ENCODE assay signal across 40 cellular contexts in the genomic region with DNA sequence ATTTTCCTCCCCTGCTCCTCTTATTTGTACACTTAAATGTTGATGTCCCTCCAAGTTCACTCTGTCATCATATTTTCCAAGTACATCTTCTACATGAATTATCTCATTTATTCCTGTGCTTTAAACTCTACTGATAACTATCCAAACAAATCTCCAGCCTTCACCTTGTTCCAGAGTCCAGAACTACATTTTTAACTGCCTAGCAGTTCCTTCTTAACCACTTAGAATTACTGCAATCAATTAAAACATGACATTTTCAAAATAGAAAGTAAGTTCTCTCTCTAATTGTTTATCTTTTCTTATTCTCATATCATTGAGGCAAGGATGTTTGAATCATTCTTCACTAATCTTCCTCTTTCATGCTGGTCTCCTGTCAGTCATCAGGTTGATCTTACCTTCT.
"Had no signal": no experiment of that assay in that cellular context is flagged by ENCODE, and none has a peak within 500 bp of the region (broad histone marks: within the 10 kb centered on the region; RNA-seq: fewer than 3 reads in every experiment).

No MANE protein-coding gene starts in this region.

- H3K4me3 Mint-ChIP-seq: activated naive CD4-positive, alpha-beta T cell treated with anti-CD3 and anti-CD28 coated beads for 36 hours; activated naive CD4-positive, alpha-beta T cell treated with anti-CD3 and anti-CD28 coated beads, Interleukin-2, amount 10 ng/mL, durations not matched to agents 7 days and 5 days; activated naive CD4-positive, alpha-beta T cell treated with anti-CD3 and anti-CD28 coated beads, Interleukin-2, amount 50 U/mL, for 24 hours; activated naive CD8-positive, alpha-beta T cell; activated naive CD8-positive, alpha-beta T cell treated with anti-CD3 and anti-CD28 coated beads for 36 hours; activated naive CD8-positive, alpha-beta T cell treated with anti-CD3 and anti-CD28 coated beads, Interleukin-2, amount 10 ng/mL, durations not matched to agents 7 days and 5 days; activated naive CD8-positive, alpha-beta T cell treated with anti-CD3 and anti-CD28 coated beads, Interleukin-2, amount 50 U/mL, for 24 hours; activated T-cell treated with anti-CD3 and anti-CD28 coated beads, Interleukin-2, amount 50 U/mL, for 24 hours; activated T-cell treated with anti-CD3 and anti-CD28 coated beads, Interleukin-2, amount 50 U/mL, for 4 hours; activated T-cell treated with anti-CD3 and anti-CD28 coated beads, Interleukin-2, amount 50 U/mL, for 72 hours; activated T-helper 1 cell treated with anti-CD3 and anti-CD28 coated beads, Interleukin-12 subunit alpha, Interleukin-12 subunit beta, Interleukin-2, Interleukin-4 antibody, amounts not matched to agents 30 ng/mL and 10 ng/mL and 1 ng/mL, durations not matched to agents 14 hours and 24 hours and 36 hours; activated T-helper 17 cell treated with anti-CD3 and anti-CD28 coated beads, Interleukin-2, amount 50 U/mL, for 72 hours; brain; central memory CD8-positive, alpha-beta T cell had no signal

- H3K36me3 Mint-ChIP-seq: activated naive CD4-positive, alpha-beta T cell treated with anti-CD3 and anti-CD28 coated beads, Interleukin-2, amount 10 ng/mL, durations not matched to agents 7 days and 5 days; activated naive CD4-positive, alpha-beta T cell treated with anti-CD3 and anti-CD28 coated beads, Interleukin-2, amount 50 U/mL, for 24 hours; activated naive CD4-positive, alpha-beta T cell treated with anti-CD3 and anti-CD28 coated beads, Interleukin-2, amount 50 U/mL, for 72 hours; activated naive CD8-positive, alpha-beta T cell; activated naive CD8-positive, alpha-beta T cell treated with anti-CD3 and anti-CD28 coated beads for 36 hours; activated naive CD8-positive, alpha-beta T cell treated with anti-CD3 and anti-CD28 coated beads, Interleukin-2, amount 10 ng/mL, durations not matched to agents 7 days and 5 days; brain had no signal

- H3K9me3 ChIP-seq: adrenal gland, ascending aorta, body of pancreas, breast epithelium had no signal

- DNase-seq: activated effector memory CD4-positive, alpha-beta T cell treated with anti-CD3 and anti-CD28 coated beads, Interleukin-2, amount 50 U/mL, for 16 hours; activated effector memory CD4-positive, alpha-beta T cell treated with Interleukin-2 at 50 U/mL for 16 hours; activated gamma-delta T cell; activated gamma-delta T cell treated with Interleukin-2 at 50 U/mL for 16 hours; activated naive CD4-positive, alpha-beta T cell; activated naive CD4-positive, alpha-beta T cell treated with anti-CD3 and anti-CD28 coated beads for 36 hours; activated naive CD4-positive, alpha-beta T cell treated with anti-CD3 and anti-CD28 coated beads, Interleukin-2, amount 10 ng/mL, durations not matched to agents 7 days and 5 days; activated naive CD4-positive, alpha-beta T cell treated with anti-CD3 and anti-CD28 coated beads, Interleukin-2, amount 50 U/mL, for 16 hours; activated naive CD8-positive, alpha-beta T cell treated with anti-CD3 and anti-CD28 coated beads for 36 hours; activated naive CD8-positive, alpha-beta T cell treated with anti-CD3 and anti-CD28 coated beads, Interleukin-2, amount 10 ng/mL, durations not matched to agents 7 days and 5 days; activated naive CD8-positive, alpha-beta T cell treated with anti-CD3 and anti-CD28 coated beads, Interleukin-2, amount 50 U/mL, for 24 hours; activated T-cell treated with anti-CD3 and anti-CD28 coated beads for 4 hours; activated T-cell treated with anti-CD3 and anti-CD28 coated beads, Interleukin-2, amount 50 U/mL, for 1 hour; activated T-cell treated with anti-CD3 and anti-CD28 coated beads, Interleukin-2, amount 50 U/mL, for 24 hours; activated T-cell treated with anti-CD3 and anti-CD28 coated beads, Interleukin-2, amount 50 U/mL, for 4 hours; activated T-cell treated with anti-CD3 and anti-CD28 coated beads, Interleukin-2, amount 50 U/mL, for 48 hours; activated T-cell treated with anti-CD3 and anti-CD28 coated beads, Interleukin-2, amount 50 U/mL, for 72 hours; adrenal gland; amniotic stem cell; amygdala; anterior cingulate cortex; aorta; body of pancreas; brain microvascular endothelial cell; caudate nucleus; central memory CD4-positive, alpha-beta T cell; cerebellar nuclear complex had no signal

- H3K36me3 ChIP-seq: adrenal gland, ascending aorta, brain microvascular endothelial cell, breast epithelium, cardiac muscle cell had no signal

- H3K4me1 Mint-ChIP-seq: activated naive CD4-positive, alpha-beta T cell treated with anti-CD3 and anti-CD28 coated beads, Interleukin-2, amount 10 ng/mL, durations not matched to agents 7 days and 5 days; activated naive CD4-positive, alpha-beta T cell treated with anti-CD3 and anti-CD28 coated beads, Interleukin-2, amount 50 U/mL, for 24 hours; activated naive CD8-positive, alpha-beta T cell treated with anti-CD3 and anti-CD28 coated beads for 36 hours; activated naive CD8-positive, alpha-beta T cell treated with anti-CD3 and anti-CD28 coated beads, Interleukin-2, amount 10 ng/mL, durations not matched to agents 7 days and 5 days; activated naive CD8-positive, alpha-beta T cell treated with anti-CD3 and anti-CD28 coated beads, Interleukin-2, amount 50 U/mL, for 24 hours; activated T-helper 17 cell treated with anti-CD3 and anti-CD28 coated beads, Interleukin-2, amount 50 U/mL, for 72 hours; brain; central memory CD8-positive, alpha-beta T cell had no signal

- FAIRE-seq: astrocyte, bronchial epithelial cell had no signal

- H3K27ac Mint-ChIP-seq: activated naive CD4-positive, alpha-beta T cell treated with anti-CD3 and anti-CD28 coated beads for 36 hours; activated naive CD4-positive, alpha-beta T cell treated with anti-CD3 and anti-CD28 coated beads, Interleukin-2, amount 10 ng/mL, durations not matched to agents 7 days and 5 days; activated naive CD4-positive, alpha-beta T cell treated with anti-CD3 and anti-CD28 coated beads, Interleukin-2, amount 50 U/mL, for 24 hours; activated naive CD4-positive, alpha-beta T cell treated with anti-CD3 and anti-CD28 coated beads, Interleukin-2, amount 50 U/mL, for 72 hours; activated naive CD8-positive, alpha-beta T cell; activated naive CD8-positive, alpha-beta T cell treated with anti-CD3 and anti-CD28 coated beads for 36 hours; activated naive CD8-positive, alpha-beta T cell treated with anti-CD3 and anti-CD28 coated beads, Interleukin-2, amount 10 ng/mL, durations not matched to agents 7 days and 5 days; activated naive CD8-positive, alpha-beta T cell treated with anti-CD3 and anti-CD28 coated beads, Interleukin-2, amount 50 U/mL, for 24 hours; activated T-cell treated with anti-CD3 and anti-CD28 coated beads, Interleukin-2, amount 50 U/mL, for 24 hours; activated T-cell treated with anti-CD3 and anti-CD28 coated beads, Interleukin-2, amount 50 U/mL, for 72 hours; activated T-helper 1 cell treated with anti-CD3 and anti-CD28 coated beads, Interleukin-12 subunit alpha, Interleukin-12 subunit beta, Interleukin-2, Interleukin-4 antibody, amounts not matched to agents 30 ng/mL and 10 ng/mL and 1 ng/mL, durations not matched to agents 14 hours and 24 hours and 36 hours; activated T-helper 17 cell treated with anti-CD3 and anti-CD28 coated beads, Interleukin-2, amount 50 U/mL, for 72 hours; activated T-helper 2 cell treated with anti-CD3 and anti-CD28 coated beads, Interferon-gamma antibody, Interleukin-2, Interleukin-4, amounts not matched to agents 10 μg/mL and 5 μg/mL and 100 μg/mL, durations not matched to agents 14 hours and 24 hours and 36 hours; brain had no signal

- H3K27ac ChIP-seq: adrenal gland, ascending aorta, body of pancreas, brain microvascular endothelial cell, breast epithelium, cardiac muscle cell had no signal

- H3K27me3 ChIP-seq: adrenal gland, ascending aorta, body of pancreas, brain microvascular endothelial cell, breast epithelium, cardiac muscle cell had no signal

- H3K4me3 ChIP-seq: adrenal gland, ascending aorta, body of pancreas, breast epithelium, cardiac muscle cell had no signal

- H3K4me1 ChIP-seq: ascending aorta, body of pancreas, breast epithelium had no signal

- H3K27me3 Mint-ChIP-seq: activated naive CD4-positive, alpha-beta T cell treated with anti-CD3 and anti-CD28 coated beads, Interleukin-2, amount 10 ng/mL, durations not matched to agents 7 days and 5 days; activated naive CD8-positive, alpha-beta T cell treated with anti-CD3 and anti-CD28 coated beads for 36 hours; activated naive CD8-positive, alpha-beta T cell treated with anti-CD3 and anti-CD28 coated beads, Interleukin-2, amount 10 ng/mL, durations not matched to agents 7 days and 5 days; activated naive CD8-positive, alpha-beta T cell treated with anti-CD3 and anti-CD28 coated beads, Interleukin-2, amount 50 U/mL, for 24 hours; activated T-cell treated with anti-CD3 and anti-CD28 coated beads, Interleukin-2, amount 50 U/mL, for 24 hours; central memory CD8-positive, alpha-beta T cell had no signal

- H3K9me3 Mint-ChIP-seq: activated naive CD4-positive, alpha-beta T cell treated with anti-CD3 and anti-CD28 coated beads for 36 hours; activated naive CD4-positive, alpha-beta T cell treated with anti-CD3 and anti-CD28 coated beads, Interleukin-2, amount 10 ng/mL, durations not matched to agents 7 days and 5 days; activated naive CD8-positive, alpha-beta T cell treated with anti-CD3 and anti-CD28 coated beads for 36 hours; activated T-cell treated with anti-CD3 and anti-CD28 coated beads, Interleukin-2, amount 50 U/mL, for 4 hours; activated T-helper 1 cell treated with anti-CD3 and anti-CD28 coated beads, Interleukin-12 subunit alpha, Interleukin-12 subunit beta, Interleukin-2, Interleukin-4 antibody, amounts not matched to agents 30 ng/mL and 10 ng/mL and 1 ng/mL, durations not matched to agents 14 hours and 24 hours and 36 hours; activated T-helper 2 cell treated with anti-CD3 and anti-CD28 coated beads, Interferon-gamma antibody, Interleukin-2, Interleukin-4, amounts not matched to agents 10 μg/mL and 5 μg/mL and 100 μg/mL, durations not matched to agents 14 hours and 24 hours and 36 hours; brain; central memory CD8-positive, alpha-beta T cell had no signal
